ENCODE assay signal across 8 cellular contexts in the genomic region with DNA sequence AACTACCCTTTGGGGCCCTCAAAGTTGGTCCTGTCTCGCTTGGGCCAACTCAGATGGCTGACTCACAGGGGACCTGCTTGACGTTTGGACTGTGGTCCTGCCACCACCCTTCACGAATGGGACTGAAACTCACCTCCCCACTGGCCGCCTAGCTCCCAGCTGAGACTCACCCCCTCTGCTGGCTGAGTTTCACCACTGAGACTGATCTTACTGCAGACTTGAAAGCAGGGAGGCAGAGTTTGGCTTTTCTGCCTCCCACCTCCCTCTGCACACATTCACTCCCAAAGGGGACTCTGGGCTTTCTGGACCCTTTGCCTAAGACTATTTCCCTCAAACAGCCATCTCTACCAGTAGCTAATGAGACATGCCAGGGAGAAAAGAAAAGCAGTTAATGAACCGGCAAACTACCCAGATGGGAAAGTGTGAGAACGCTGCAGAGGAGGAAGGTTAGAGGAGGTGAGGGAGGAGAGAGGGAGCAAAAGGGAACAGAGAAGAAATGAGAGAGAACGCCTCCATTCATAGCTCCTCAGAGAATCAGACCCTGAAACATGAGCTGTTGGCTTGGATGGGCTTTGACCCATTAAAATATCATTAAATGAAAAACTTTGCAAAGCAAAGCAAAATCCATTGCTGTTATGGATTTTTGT.
DNase-seq lines count a peak whose midpoint lies in the region; ATAC-seq, FAIRE-seq and TF ChIP-seq lines count a peak whose summit lies in the region.
"Not testable (repeated sequence)": the region's sequence is repeated elsewhere in the genome, so short reads cannot be mapped to it uniquely, and the experiment has no call there.

No MANE protein-coding gene starts in this region.

- not testable (repeated sequence) for H3K9me3 Mint-ChIP-seq in effector memory CD8-positive, alpha-beta T cell

- ATAC-seq in GM18508 (IDR thresholded peaks at IDR 0.05; ENCODE audit: insufficient read depth, unreplicated experiment) (peak; percentile 96), GM19468 (IDR thresholded peaks at IDR 0.05; ENCODE audit: extremely low read depth, unreplicated experiment) (peak; percentile 85), HG02642 (IDR thresholded peaks at IDR 0.05; ENCODE audit: poor library complexity, unreplicated experiment) (peak; percentile 99), HG03280 (IDR thresholded peaks at IDR 0.05; ENCODE audit: unreplicated experiment) (peak; percentile 99), RWPE2 (ENCODE audit: low read depth) (peak; percentile 79), right lobe of liver (peak; percentile 92 to 97 (median 94))
- peak; percentile 72 for ATAC-seq in effector memory CD8-positive, alpha-beta T cell (replicated peaks)

- H3K4me3 ChIP-seq in RWPE2 (ENCODE audit: severe bottlenecking); right lobe of liver: not testable (repeated sequence)

- not testable (repeated sequence) for H3K36me3 Mint-ChIP-seq in effector memory CD8-positive, alpha-beta T cell (ENCODE audit: insufficient read depth)

- not testable (repeated sequence) for H3K9me3 ChIP-seq in RWPE2 (ENCODE audit: severe bottlenecking); right lobe of liver

- TF ChIP-seq POLR2A in right lobe of liver (IDR thresholded peaks at IDR 0.05) = not testable (repeated sequence)

- not testable (repeated sequence) for H3K36me3 ChIP-seq in RWPE2 (ENCODE audit: low read depth); right lobe of liver

- H3K4me1 ChIP-seq in RWPE2 (ENCODE audit: insufficient read depth, poor library complexity, severe bottlenecking); right lobe of liver: not testable (repeated sequence)

- TF ChIP-seq CTCF in RWPE2 (IDR thresholded peaks at IDR 0.05; ENCODE audit: poor library complexity, severe bottlenecking) (peak; percentile 28), right lobe of liver (IDR thresholded peaks at IDR 0.05) (peak in 1 of 4 donors; percentile 5)

- not testable (repeated sequence) for H3K27ac ChIP-seq in RWPE2 (ENCODE audit: poor library complexity, severe bottlenecking); right lobe of liver

- peak; percentile 77 for FAIRE-seq in urothelium cell line (lab: Jason Lieb, UNC)

- not testable (repeated sequence) for H3K4me1 Mint-ChIP-seq in effector memory CD8-positive, alpha-beta T cell (ENCODE audit: low read depth in 2 of 2)

- intact Hi-C loops in right lobe of liver (cut with DNase I) = not testable (repeated sequence)

- 35% methylated on average over 2 of the region's 7 CpGs for WGBS in right lobe of liver (ENCODE audit: insufficient coverage, low coverage, low lambda C conversion rate, missing lambda C conversion rate)

- not testable (repeated sequence) for H3K27me3 Mint-ChIP-seq in effector memory CD8-positive, alpha-beta T cell

- not testable (repeated sequence) for DNase-seq in RWPE2 (ENCODE audit: low spot score); effector memory CD8-positive, alpha-beta T cell; right lobe of liver; urothelium cell line (ENCODE audit: low spot score)

- not testable (repeated sequence) for H3K27ac Mint-ChIP-seq in effector memory CD8-positive, alpha-beta T cell

- not testable (repeated sequence) for H3K4me3 Mint-ChIP-seq in effector memory CD8-positive, alpha-beta T cell

- H3K27me3 ChIP-seq in RWPE2 (ENCODE audit: insufficient read depth, poor library complexity, severe bottlenecking); right lobe of liver: not testable (repeated sequence)
